Comparison of ENCODE assay signal across 8 cellular contexts in genomic region chr16:14884396-14884795, GRCh38. TPM values are rescaled to one million over a fixed set of nuclear protein-coding genes. Genes with fewer than 3 reads are reported as not detected.
DNase-seq lines count a peak whose midpoint lies in the region; ATAC-seq, FAIRE-seq and TF ChIP-seq lines count a peak whose summit lies in the region.
"Not testable (repeated sequence)": the region's sequence is repeated elsewhere in the genome, so short reads cannot be mapped to it uniquely, and the experiment has no call there.
"Had no signal": no experiment of that assay in that cellular context is flagged by ENCODE, and none has a peak within 500 bp of the region (broad histone marks: within the 10 kb centered on the region; RNA-seq: fewer than 3 reads in every experiment).

No MANE protein-coding gene starts in this region.

- not testable (repeated sequence) for BruUV-seq in HepG2 (replicated peaks; lab: Mats Ljungman, UMichigan)

- H3K27me3 ChIP-seq in WERI-Rb-1 (ENCODE audit: insufficient read depth, low read depth, severe bottlenecking); body of pancreas; endodermal cell (ENCODE audit: control insufficient read depth, insufficient read depth, low read length, poor library complexity, severe bottlenecking); HepG2 (ENCODE audit: control insufficient read depth in 1 of 2, insufficient read depth in 2 of 2, low read length in 2 of 2): not testable (repeated sequence)

- not testable (repeated sequence) for H3K4me1 ChIP-seq in body of pancreas; endodermal cell (ENCODE audit: control insufficient read depth, insufficient read depth, low read length); HepG2 (ENCODE audit: insufficient read depth, low read length)

- not testable (repeated sequence) for TF ChIP-seq POLR2A in body of pancreas (IDR thresholded peaks at IDR 0.05); HepG2 (IDR thresholded peaks at IDR 0.05; ENCODE audit: insufficient read depth in 1 of 2, low read depth in 2 of 2, low read length in 2 of 2)

- not testable (repeated sequence) for H3K4me1 Mint-ChIP-seq in endodermal cell; progenitor cell of endocrine pancreas (ENCODE audit: low read depth)

- DNase-seq in GM10248 (ENCODE audit: extremely low spot score) (peak; percentile 0), LNCaP clone FGC (ENCODE audit: low read depth) (peak; percentile 25), WERI-Rb-1 (peak; percentile 11), body of pancreas (peak; percentile 28 to 70 (median 54)), endodermal cell (peak; percentile 80), HepG2 (ENCODE audit: low spot score) (peak; percentile 23)
- not testable (repeated sequence) for DNase-seq in progenitor cell of endocrine pancreas (ENCODE audit: low spot score, unreplicated experiment)

- not testable (repeated sequence) for TF ChIP-seq RAD21 in HepG2 (CRISPR knock-in tag; IDR thresholded peaks at IDR 0.05)

- peak; percentile 50 for ATAC-seq in body of pancreas
- ATAC-seq in HepG2 = peak; percentile 25; the same call in 1 of the 3 replicates

- not testable (repeated sequence) for H3K36me3 Mint-ChIP-seq in endodermal cell (ENCODE audit: low read depth); progenitor cell of endocrine pancreas (ENCODE audit: insufficient read depth)

- CTCF ChIA-PET in GM10248 (lab: Yijun Ruan, JAX); HepG2 (lab: Yijun Ruan, JAX; ENCODE audit: low intra/inter-chr PET ratio, low total read pairs): not testable (repeated sequence)

- intact Hi-C loops in body of pancreas (cut with DNase I); HepG2 (cut with micrococcal nuclease; ENCODE audit: unreplicated experiment): not testable (repeated sequence)

- H3K4me3 ChIP-seq in LNCaP clone FGC (ENCODE audit: low read depth, low read length); WERI-Rb-1 (ENCODE audit: low read depth, low read length); body of pancreas; endodermal cell (ENCODE audit: low read length); HepG2 (replicated peaks in 1 of 3; ENCODE audit: insufficient read depth in 1 of 3, low read depth in 2 of 3, low read length in 3 of 3): not testable (repeated sequence)

- H4K20me1 ChIP-seq in HepG2 (ENCODE audit: insufficient read depth, low read length) = not testable (repeated sequence)

- TF ChIP-seq EP300 in HepG2 (IDR thresholded peaks at IDR 0.05; ENCODE audit: low read depth in 2 of 2, low read length in 2 of 2); HepG2 (CRISPR knock-in tag; IDR thresholded peaks at IDR 0.05; ENCODE audit: borderline replicate concordance): not testable (repeated sequence)

- TF ChIP-seq CTCF in GM10248 (IDR thresholded peaks at IDR 0.05; ENCODE audit: control extremely low read depth, extremely low read depth, low read depth, missing control alignments); WERI-Rb-1 (IDR thresholded peaks at IDR 0.05; ENCODE audit: low read depth, low read length): not testable (repeated sequence)
- TF ChIP-seq CTCF in LNCaP clone FGC (IDR thresholded peaks at IDR 0.05; ENCODE audit: control insufficient read depth, extremely low read depth, insufficient read depth) = peak; percentile 53
- TF ChIP-seq CTCF in body of pancreas (IDR thresholded peaks at IDR 0.05) = peak in 2 of 7 experiments; percentile 19 to 26
- peak; percentile 57 for TF ChIP-seq CTCF in endodermal cell (conservative IDR thresholded peaks at IDR 0.05)
- TF ChIP-seq CTCF in HepG2 (CRISPR knock-in tag; IDR thresholded peaks at IDR 0.05) = peak; percentile 34
- TF ChIP-seq CTCF in progenitor cell of endocrine pancreas (IDR thresholded peaks at IDR 0.05; ENCODE audit: unreplicated experiment) = peak; percentile 24

- H2AFZ ChIP-seq in HepG2 (ENCODE audit: low read length) = not testable (repeated sequence)

- not testable (repeated sequence) for FAIRE-seq in HepG2 (lab: Jason Lieb, UNC)

- H3K4me2 ChIP-seq in HepG2 (ENCODE audit: low read depth, low read length) = not testable (repeated sequence)

- 51 to 61% methylated on average over 6 to 7 of the region's 7 CpGs for WGBS in body of pancreas, 2 donors
- 71% methylated on average over 2 of the region's 7 CpGs; no CpG with 5 or more reads in 1 of the 2 experiments for WGBS in endodermal cell (ENCODE audit: insufficient coverage in 1 of 2, insufficient read length in 1 of 2), 2 experiments
- 90% methylated on average over 7 of the region's 7 CpGs for WGBS in HepG2 (ENCODE audit: low lambda C conversion rate)

- H3K9me3 ChIP-seq in WERI-Rb-1 (ENCODE audit: severe bottlenecking); body of pancreas; endodermal cell (ENCODE audit: control insufficient read depth, low read length); HepG2 (ENCODE audit: low read length): not testable (repeated sequence)

- H3K27me3 Mint-ChIP-seq in endodermal cell (ENCODE audit: insufficient read depth); progenitor cell of endocrine pancreas: not testable (repeated sequence)

- H3K9me3 Mint-ChIP-seq in endodermal cell; progenitor cell of endocrine pancreas (ENCODE audit: low read depth): not testable (repeated sequence)

- in situ Hi-C loops in HepG2 (cut with HindIII; ENCODE audit: extremely low pct_ligation_motif_present, low pct_unique_long_range_greater_than_20kb) = loop anchor here (25.0 kb wide), 1 partner anchor 178 kb away; the partner anchor contains the start of gene NTAN1

- not testable (repeated sequence) for H3K27ac ChIP-seq in WERI-Rb-1; body of pancreas; endodermal cell (ENCODE audit: low read depth, low read length); HepG2 (ENCODE audit: extremely low read length, insufficient read depth, low read length)

- H3K9ac ChIP-seq in endodermal cell (ENCODE audit: extremely low read depth, low read length, poor library complexity, severe bottlenecking); HepG2 (ENCODE audit: insufficient read depth, low read depth, low read length): not testable (repeated sequence)

- H3K27ac Mint-ChIP-seq in endodermal cell, progenitor cell of endocrine pancreas: not testable (repeated sequence)

- POLR2A ChIA-PET in GM10248 (lab: Yijun Ruan, JAX); HepG2 (lab: Yijun Ruan, JAX): not testable (repeated sequence)

- not testable (repeated sequence) for H3K4me3 Mint-ChIP-seq in endodermal cell; progenitor cell of endocrine pancreas (ENCODE audit: low read depth)

- not testable (repeated sequence) for H3K79me2 ChIP-seq in HepG2 (ENCODE audit: insufficient read depth, low read length)

- not testable (repeated sequence) for H3K36me3 ChIP-seq in WERI-Rb-1; body of pancreas (replicated peaks in 1 of 2; ENCODE audit: insufficient read depth in 1 of 2, low read depth in 2 of 2); endodermal cell (ENCODE audit: control insufficient read depth, insufficient read depth, low read length)
- peaks cover 4 to 14% of the 10 kb centered on the region in 2 experiments; a peak in 3 of 5 replicates for H3K36me3 ChIP-seq in HepG2 (replicated peaks in 1 of 2; ENCODE audit: control insufficient read depth in 1 of 2, insufficient read depth in 2 of 2, low read length in 2 of 2)

RNA-seq across cellular contexts. Expression of gene NOMO1, which starts 50.9 kb away (rescaled TPM):
- 100 to 1,000 TPM in 1 of 2 donors, 10 to 100 TPM in 1; 49.4 to 102 TPM for total RNA-seq in body of pancreas
- total RNA-seq in endodermal cell = 100 to 1,000 TPM; 107 to 112 TPM
- 69.5 TPM for polyA plus RNA-seq in endodermal cell (2013, experiment 1 of 2)
- 67.2 TPM for polyA plus RNA-seq in endodermal cell (2013, experiment 2 of 2)
- total RNA-seq in HepG2 (2016; rRNA removed; fragmentation: Illumina TruSeq; extraction: Trizol) = 91.7 and 176 TPM in 2 replicates
- total RNA-seq in HepG2 (2016; cell fraction: cytosol; rRNA removed; fragmentation: Illumina TruSeq; extraction: Trizol; ENCODE audit: low read depth) = 23.7 and 26.9 TPM in 2 replicates
- 79.8 and 173 TPM in 2 replicates for total RNA-seq in HepG2 (2016; cell fraction: insoluble cytoplasmic fraction; rRNA removed; fragmentation: Illumina TruSeq; extraction: Trizol)
- 56.9 and 69.3 TPM in 2 replicates for total RNA-seq in HepG2 (2016; cell fraction: membrane; rRNA removed; fragmentation: Illumina TruSeq; extraction: Trizol)
- total RNA-seq in HepG2 (2016; cell fraction: nucleus; rRNA removed; fragmentation: Illumina TruSeq; extraction: Trizol) = 167 and 204 TPM in 2 replicates
- polyA plus RNA-seq in HepG2 (2011; rRNA removed) = 243 and 289 TPM in 2 replicates
- 201 and 203 TPM in 2 replicates for polyA plus RNA-seq in HepG2 (2011; cell fraction: cytosol; rRNA removed)
- polyA plus RNA-seq in HepG2 (2011; cell fraction: nucleus; rRNA removed) = 179 and 192 TPM in 2 replicates
- 230 and 254 TPM in 2 replicates for polyA plus RNA-seq in HepG2 (2012)
- polyA plus RNA-seq in HepG2 (2016; cell fraction: cytosol; fragmentation: Illumina TruSeq; extraction: Trizol; ENCODE audit: low read depth) = 21.0 and 22.5 TPM in 2 replicates
- polyA plus RNA-seq in HepG2 (2016; cell fraction: insoluble cytoplasmic fraction; fragmentation: Illumina TruSeq; extraction: Trizol; ENCODE audit: low read depth) = 73.1 and 87.0 TPM in 2 replicates
- polyA plus RNA-seq in HepG2 (2016; cell fraction: membrane; fragmentation: Illumina TruSeq; extraction: Trizol; ENCODE audit: low read depth) = 39.3 and 45.7 TPM in 2 replicates
- polyA plus RNA-seq in HepG2 (2016; cell fraction: nucleus; fragmentation: Illumina TruSeq; extraction: Trizol; ENCODE audit: insufficient read depth, low read depth) = 234 and 271 TPM in 2 replicates
- polyA minus RNA-seq in HepG2 (2011; rRNA and poly(A)+ RNA removed; ENCODE audit: low replicate concordance) = 110 and 255 TPM in 2 replicates
- polyA minus RNA-seq in HepG2 (2011; cell fraction: cytosol; rRNA and poly(A)+ RNA removed) = 286 and 433 TPM in 2 replicates
- 151 and 209 TPM in 2 replicates for polyA minus RNA-seq in HepG2 (2011; cell fraction: nucleus; rRNA and poly(A)+ RNA removed)
- 111 and 122 TPM in 2 replicates for total RNA-seq in progenitor cell of endocrine pancreas

RNA-seq across cellular contexts. Expression of gene NPIPA1, which starts 52.8 kb away (rescaled TPM):
- 10 to 100 TPM; 38.1 to 46.8 TPM for total RNA-seq in body of pancreas
- 100 to 1,000 TPM; 177 to 183 TPM for total RNA-seq in endodermal cell
- polyA plus RNA-seq in endodermal cell (2013, experiment 1 of 2) = 97.9 TPM
- polyA plus RNA-seq in endodermal cell (2013, experiment 2 of 2) = 92.2 TPM
- 36.2 and 75.9 TPM in 2 replicates for total RNA-seq in HepG2 (2016; rRNA removed; fragmentation: Illumina TruSeq; extraction: Trizol)
- 34.0 and 35.5 TPM in 2 replicates for total RNA-seq in HepG2 (2016; cell fraction: cytosol; rRNA removed; fragmentation: Illumina TruSeq; extraction: Trizol; ENCODE audit: low read depth)
- total RNA-seq in HepG2 (2016; cell fraction: insoluble cytoplasmic fraction; rRNA removed; fragmentation: Illumina TruSeq; extraction: Trizol) = 30.0 and 79.6 TPM in 2 replicates
- total RNA-seq in HepG2 (2016; cell fraction: membrane; rRNA removed; fragmentation: Illumina TruSeq; extraction: Trizol) = 24.9 and 29.8 TPM in 2 replicates
- 104 and 124 TPM in 2 replicates for total RNA-seq in HepG2 (2016; cell fraction: nucleus; rRNA removed; fragmentation: Illumina TruSeq; extraction: Trizol)
- polyA plus RNA-seq in HepG2 (2011; rRNA removed) = 183 and 205 TPM in 2 replicates
- 51.3 and 61.8 TPM in 2 replicates for polyA plus RNA-seq in HepG2 (2011; cell fraction: cytosol; rRNA removed)
- 924 and 979 TPM in 2 replicates for polyA plus RNA-seq in HepG2 (2011; cell fraction: nucleus; rRNA removed)
- polyA plus RNA-seq in HepG2 (2012) = 192 and 342 TPM in 2 replicates
- polyA plus RNA-seq in HepG2 (2016; cell fraction: cytosol; fragmentation: Illumina TruSeq; extraction: Trizol; ENCODE audit: low read depth) = 11.9 and 14.0 TPM in 2 replicates
- polyA plus RNA-seq in HepG2 (2016; cell fraction: insoluble cytoplasmic fraction; fragmentation: Illumina TruSeq; extraction: Trizol; ENCODE audit: low read depth) = 44.5 and 55.7 TPM in 2 replicates
- 21.0 and 26.0 TPM in 2 replicates for polyA plus RNA-seq in HepG2 (2016; cell fraction: membrane; fragmentation: Illumina TruSeq; extraction: Trizol; ENCODE audit: low read depth)
- 410 and 416 TPM in 2 replicates for polyA plus RNA-seq in HepG2 (2016; cell fraction: nucleus; fragmentation: Illumina TruSeq; extraction: Trizol; ENCODE audit: insufficient read depth, low read depth)
- 19.4 and 69.4 TPM in 2 replicates for polyA minus RNA-seq in HepG2 (2011; rRNA and poly(A)+ RNA removed; ENCODE audit: low replicate concordance)
- polyA minus RNA-seq in HepG2 (2011; cell fraction: cytosol; rRNA and poly(A)+ RNA removed) = 20.8 and 23.0 TPM in 2 replicates
- polyA minus RNA-seq in HepG2 (2011; cell fraction: nucleus; rRNA and poly(A)+ RNA removed) = 224 and 250 TPM in 2 replicates
- total RNA-seq in progenitor cell of endocrine pancreas = 208 and 215 TPM in 2 replicates
- polyA plus RNA-seq: CD14-positive monocyte had no signal
